In genomic region chr14:70018713-70019201, GRCh38 we compare ENCODE assay signal across 11 cellular contexts.
DNase-seq lines count a peak whose midpoint lies in the region; ATAC-seq, FAIRE-seq and TF ChIP-seq lines count a peak whose summit lies in the region.
"Had no signal": no experiment of that assay in that cellular context is flagged by ENCODE, and none has a peak within 500 bp of the region (broad histone marks: within the 10 kb centered on the region; RNA-seq: fewer than 3 reads in every experiment).

No MANE protein-coding gene starts in this region.

- no peaks in the 10 kb centered on the region for H3K36me3 Mint-ChIP-seq in activated T-cell treated with anti-CD3 and anti-CD28 coated beads, Interleukin-2, amount 50 U/mL, for 4 hours (ENCODE audit: insufficient read depth)
- no peaks in the 10 kb centered on the region for H3K36me3 Mint-ChIP-seq in activated T-cell treated with anti-CD3 and anti-CD28 coated beads, Interleukin-2, amount 50 U/mL, for 24 hours (ENCODE audit: low read depth)
- H3K36me3 Mint-ChIP-seq in T-helper 17 cell (ENCODE audit: low read depth), result peaks cover 6% of the 10 kb centered on the region
- H3K36me3 Mint-ChIP-seq: CD4-positive, CD25-positive, alpha-beta regulatory T cell had no signal

- H3K27me3 ChIP-seq in left lung (peaks cover 0 to 6% of the 10 kb centered on the region in 2 donors), upper lobe of right lung (no peaks in the 10 kb centered on the region), WERI-Rb-1 (ENCODE audit: insufficient read depth, low read depth, severe bottlenecking) (no peaks in the 10 kb centered on the region)

- ATAC-seq in activated T-cell treated with anti-CD3 and anti-CD28 coated beads, Interleukin-2, amount 50 U/mL, for 4 hours, result peak; percentile 19 to 38
- ATAC-seq in T-helper 17 cell, result no peak
- peak; percentile 83 for ATAC-seq in left lung
- peak; percentile 85 for ATAC-seq in upper lobe of right lung

- intact Hi-C loops in left lung (cut with DNase I), result no loop called here
- intact Hi-C loops in upper lobe of right lung (cut with DNase I), result no loop called here

- TF ChIP-seq CTCF in left lung (IDR thresholded peaks at IDR 0.05), result no peak
- TF ChIP-seq CTCF in upper lobe of right lung (IDR thresholded peaks at IDR 0.05), result no peak
- no peak for TF ChIP-seq CTCF in WERI-Rb-1 (IDR thresholded peaks at IDR 0.05; ENCODE audit: low read depth, low read length)

- peaks cover 5% of the 10 kb centered on the region for H3K4me1 Mint-ChIP-seq in activated T-cell treated with anti-CD3 and anti-CD28 coated beads, Interleukin-2, amount 50 U/mL, for 4 hours (ENCODE audit: low read depth)
- H3K4me1 Mint-ChIP-seq in activated T-cell treated with anti-CD3 and anti-CD28 coated beads, Interleukin-2, amount 50 U/mL, for 24 hours (ENCODE audit: low read depth), result peaks cover 7% of the 10 kb centered on the region
- H3K4me1 Mint-ChIP-seq in T-helper 17 cell, result peaks cover 13% of the 10 kb centered on the region

- FAIRE-seq in RCC 7860 (lab: Jason Lieb, UNC), result no peak

- H3K4me3 ChIP-seq in left lung (peak overlapping the region in 1 of 2 donors; percentile 19), upper lobe of right lung (peak overlapping the region; percentile 36), WERI-Rb-1 (ENCODE audit: low read depth, low read length) (no peak overlapping the region)

- H3K27ac ChIP-seq in left lung (peak overlapping the region in 1 of 2 donors; percentile 53), upper lobe of right lung (peak overlapping the region; percentile 58), WERI-Rb-1 (no peak overlapping the region)
- H3K27ac ChIP-seq: HL-60, VCaP had no signal

- H3K9me3 ChIP-seq in T-helper 17 cell (ENCODE audit: control insufficient read depth, low read length, poor library complexity, severe bottlenecking), result no peaks in the 10 kb centered on the region
- H3K9me3 ChIP-seq in left lung, result no peaks in the 10 kb centered on the region
- H3K9me3 ChIP-seq in upper lobe of right lung, result no peaks in the 10 kb centered on the region
- no peaks in the 10 kb centered on the region for H3K9me3 ChIP-seq in WERI-Rb-1 (ENCODE audit: severe bottlenecking)

- peaks cover 16% of the 10 kb centered on the region for H3K27me3 Mint-ChIP-seq in activated T-cell treated with anti-CD3 and anti-CD28 coated beads, Interleukin-2, amount 50 U/mL, for 4 hours (ENCODE audit: low read depth)
- H3K27me3 Mint-ChIP-seq in activated T-cell treated with anti-CD3 and anti-CD28 coated beads, Interleukin-2, amount 50 U/mL, for 24 hours, result peaks cover 26% of the 10 kb centered on the region
- peaks cover 58% of the 10 kb centered on the region for H3K27me3 Mint-ChIP-seq in T-helper 17 cell

- H3K4me1 ChIP-seq in left lung (peaks cover 0 to 19% of the 10 kb centered on the region in 2 donors), upper lobe of right lung (peaks cover 5% of the 10 kb centered on the region)

- no peak overlapping the region for H3K4me3 Mint-ChIP-seq in activated T-cell treated with anti-CD3 and anti-CD28 coated beads, Interleukin-2, amount 50 U/mL, for 4 hours
- H3K4me3 Mint-ChIP-seq in activated T-cell treated with anti-CD3 and anti-CD28 coated beads, Interleukin-2, amount 50 U/mL, for 24 hours, result no peak overlapping the region
- H3K4me3 Mint-ChIP-seq in T-helper 17 cell, result peak overlapping the region; percentile 58
- H3K4me3 Mint-ChIP-seq: CD4-positive, CD25-positive, alpha-beta regulatory T cell had no signal

- H3K27ac Mint-ChIP-seq in activated T-cell treated with anti-CD3 and anti-CD28 coated beads, Interleukin-2, amount 50 U/mL, for 24 hours, result no peak overlapping the region
- peak overlapping the region; percentile 16 for H3K27ac Mint-ChIP-seq in T-helper 17 cell
- H3K27ac Mint-ChIP-seq: CD4-positive, CD25-positive, alpha-beta regulatory T cell had no signal

- no peak for DNase-seq in activated T-cell treated with anti-CD3 and anti-CD28 coated beads, Interleukin-2, amount 50 U/mL, for 4 hours
- DNase-seq in activated T-cell treated with anti-CD3 and anti-CD28 coated beads, Interleukin-2, amount 50 U/mL, for 24 hours, result no peak
- no peak for DNase-seq in T-helper 17 cell
- peak in 1 of 2 donors; percentile 58 for DNase-seq in left lung
- DNase-seq in upper lobe of right lung, result no peak
- no peak for DNase-seq in WERI-Rb-1
- no peak for DNase-seq in RCC 7860 (ENCODE audit: low spot score)
- DNase-seq in NCI-H82 (lab: John Stamatoyannopoulos, UW), result no peak

- no peaks in the 10 kb centered on the region for H3K9me3 Mint-ChIP-seq in activated T-cell treated with anti-CD3 and anti-CD28 coated beads, Interleukin-2, amount 50 U/mL, for 4 hours
- H3K9me3 Mint-ChIP-seq in activated T-cell treated with anti-CD3 and anti-CD28 coated beads, Interleukin-2, amount 50 U/mL, for 24 hours, result no peaks in the 10 kb centered on the region

- no peaks in the 10 kb centered on the region for H3K36me3 ChIP-seq in left lung
- no peaks in the 10 kb centered on the region for H3K36me3 ChIP-seq in upper lobe of right lung
- no peaks in the 10 kb centered on the region for H3K36me3 ChIP-seq in WERI-Rb-1
